ENCODE assay signal across 29 cellular contexts in the genomic region with DNA sequence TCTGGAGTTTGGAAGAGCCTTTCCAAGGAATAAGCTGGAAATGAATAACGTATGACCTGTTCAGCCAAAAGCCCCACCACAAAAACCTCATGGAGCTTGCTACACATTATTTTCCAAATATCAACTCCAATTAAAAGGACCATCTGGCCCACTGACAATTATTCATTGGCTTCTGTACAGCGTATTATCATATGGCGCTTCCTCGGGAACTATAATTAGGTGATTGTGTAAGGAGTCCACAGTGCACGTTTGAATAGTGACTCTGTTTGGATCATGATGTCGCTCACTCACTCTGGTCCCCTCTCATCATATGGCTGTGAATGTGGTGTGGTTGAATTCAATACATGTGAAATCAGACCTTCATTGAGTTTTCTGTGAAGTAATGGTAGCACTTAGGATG. TPM values are rescaled to one million over a fixed set of nuclear protein-coding genes. Genes with fewer than 3 reads are reported as not detected.
A peak's percentile ranks its signal among the peaks of the same experiment; 100 is the strongest.
DNase-seq lines count a peak whose midpoint lies in the region; ATAC-seq and TF ChIP-seq lines count a peak whose summit lies in the region.
"Had no signal": no experiment of that assay in that cellular context is flagged by ENCODE, and none has a peak within 500 bp of the region (broad histone marks: within the 10 kb centered on the region; RNA-seq: fewer than 3 reads in every experiment).

No MANE protein-coding gene starts in this region.

- no peak overlapping the region for H2AFZ ChIP-seq in osteoblast (ENCODE audit: low read length)
- no peak overlapping the region for H2AFZ ChIP-seq in neural progenitor cell (replicated peaks)

- peaks cover 9% of the 10 kb centered on the region for H3K4me1 Mint-ChIP-seq in neural progenitor cell
- H3K4me1 Mint-ChIP-seq: activated CD4-positive, alpha-beta T cell treated with anti-CD3 and anti-CD28 coated beads for 36 hours; activated naive CD8-positive, alpha-beta T cell treated with anti-CD3 and anti-CD28 coated beads, Interleukin-2, amount 50 U/mL, for 24 hours; CD4-positive, alpha-beta memory T cell had no signal

- H3K36me3 ChIP-seq in SJSA1 (no peaks in the 10 kb centered on the region), osteoblast (ENCODE audit: insufficient read depth, low read length) (no peaks in the 10 kb centered on the region), neural progenitor cell (no peaks in the 10 kb centered on the region)
- H3K36me3 ChIP-seq: HAP-1, left ventricle myocardium inferior, neutrophil had no signal

- H3K36me3 Mint-ChIP-seq in neural progenitor cell: no peaks in the 10 kb centered on the region

- H3K9ac ChIP-seq in neural progenitor cell: no peak overlapping the region

- peaks cover 22% of the 10 kb centered on the region for H3K4me1 ChIP-seq in SJSA1 (replicated peaks)
- peaks cover 20% of the 10 kb centered on the region for H3K4me1 ChIP-seq in osteoblast (ENCODE audit: insufficient read depth, low read length)
- no peaks in the 10 kb centered on the region for H3K4me1 ChIP-seq in neural progenitor cell
- H3K4me1 ChIP-seq: body of pancreas, HAP-1, left ventricle myocardium inferior, testis had no signal

- TF ChIP-seq CTCF in osteoblast (IDR thresholded peaks at IDR 0.05; ENCODE audit: extremely low read depth, low read depth, low read length) (no peak), neural progenitor cell (IDR thresholded peaks at IDR 0.05) (no peak)

- H4K20me1 ChIP-seq in osteoblast (ENCODE audit: insufficient read depth, low read length): no peaks in the 10 kb centered on the region
- no peaks in the 10 kb centered on the region for H4K20me1 ChIP-seq in neural progenitor cell (ENCODE audit: low read depth)

- H3F3A ChIP-seq in neural progenitor cell (ENCODE audit: low read depth): no peaks in the 10 kb centered on the region

- 0 out of 2 replicates have a peak, but pooled peaks cover 4% of the 10 kb centered on the region for H3K9me3 ChIP-seq in SJSA1 (replicated peaks)
- H3K9me3 ChIP-seq in osteoblast (ENCODE audit: low read depth, low read length): no peaks in the 10 kb centered on the region
- H3K9me3 ChIP-seq in neural progenitor cell (ENCODE audit: low read depth): no peaks in the 10 kb centered on the region
- H3K9me3 ChIP-seq: body of pancreas, HAP-1, left ventricle myocardium inferior, neutrophil, testis had no signal

- H3K79me2 ChIP-seq in osteoblast (ENCODE audit: insufficient read depth, low read length) (no peaks in the 10 kb centered on the region), neural progenitor cell (ENCODE audit: low read depth) (no peaks in the 10 kb centered on the region)

- ATAC-seq in HG03521 (IDR thresholded peaks at IDR 0.05; ENCODE audit: unreplicated experiment): no peak
- ATAC-seq: activated CD4-positive, alpha-beta T cell treated with anti-CD3 and anti-CD28 coated beads for 36 hours; activated naive CD8-positive, alpha-beta T cell treated with anti-CD3 and anti-CD28 coated beads, Interleukin-2, amount 50 U/mL, for 24 hours; body of pancreas; Right ventricle myocardium inferior; stimulated activated naive CD8-positive, alpha-beta T cell treated with anti-CD3 and anti-CD28 coated beads, Interleukin-15, Interleukin-2, amounts not matched to agents 100 U/mL and 50 U/mL, for 24 hours had no signal

- H3K4me2 ChIP-seq in osteoblast (ENCODE audit: insufficient read depth, low read length) (peak overlapping the region; percentile 4), neural progenitor cell (no peak overlapping the region)

- H3K27me3 ChIP-seq in SJSA1 (replicated peaks): no peaks in the 10 kb centered on the region
- H3K27me3 ChIP-seq in osteoblast (ENCODE audit: insufficient read depth, low read length): no peaks in the 10 kb centered on the region
- H3K27me3 ChIP-seq in neural progenitor cell: no peaks in the 10 kb centered on the region
- H3K27me3 ChIP-seq: body of pancreas, neutrophil, testis had no signal

- DNase-seq in NCI-H1105 treated with DMSO at 0.1 percent for 48 hours (lab: John Stamatoyannopoulos, UW) (peak; percentile 8), NCI-H1105 (lab: John Stamatoyannopoulos, UW) (no peak), NCI-H1694 (lab: John Stamatoyannopoulos, UW) (peak; percentile 99), SJSA1 (ENCODE audit: low read depth in 1 of 2, low spot score in 2 of 2) (no peak), osteoblast (ENCODE audit: insufficient read length, low spot score, missing footprints) (no peak), neural progenitor cell (ENCODE audit: low spot score) (no peak)
- no peak for DNase-seq in effector CD4-positive, alpha-beta T cell
- DNase-seq: activated CD4-positive, alpha-beta T cell treated with anti-CD3 and anti-CD28 coated beads for 36 hours; activated naive CD8-positive, alpha-beta T cell treated with anti-CD3 and anti-CD28 coated beads, Interleukin-2, amount 50 U/mL, for 24 hours; activated T-cell treated with anti-CD3 and anti-CD28 coated beads, Interleukin-2, amount 50 U/mL, for 24 hours; AML-193; body of pancreas; CD4-positive, alpha-beta memory T cell; cerebellar nuclear complex; glutamatergic neuron; KG1; left ventricle myocardium inferior; MM.1S; NCI-H146; stimulated activated naive CD8-positive, alpha-beta T cell treated with anti-CD3 and anti-CD28 coated beads, Interleukin-15, Interleukin-2, amounts not matched to agents 100 U/mL and 50 U/mL, for 24 hours; testis had no signal

- H3K27ac Mint-ChIP-seq in neural progenitor cell: no peak overlapping the region
- H3K27ac Mint-ChIP-seq: activated CD4-positive, alpha-beta T cell treated with anti-CD3 and anti-CD28 coated beads for 36 hours; activated naive CD8-positive, alpha-beta T cell treated with anti-CD3 and anti-CD28 coated beads, Interleukin-2, amount 50 U/mL, for 24 hours; activated T-cell treated with anti-CD3 and anti-CD28 coated beads, Interleukin-2, amount 50 U/mL, for 24 hours; CD4-positive, alpha-beta memory T cell; progenitor cell of endocrine pancreas; T-helper 2 cell treated with Interferon-gamma antibody and Interleukin-4, amounts not matched to agents 5 μg/mL and 100 μg/mL, for 36 hours had no signal

- H3K4me3 Mint-ChIP-seq in neural progenitor cell: no peak overlapping the region
- H3K4me3 Mint-ChIP-seq: activated CD4-positive, alpha-beta T cell treated with anti-CD3 and anti-CD28 coated beads for 36 hours; activated naive CD8-positive, alpha-beta T cell treated with anti-CD3 and anti-CD28 coated beads, Interleukin-2, amount 50 U/mL, for 24 hours; activated T-cell treated with anti-CD3 and anti-CD28 coated beads, Interleukin-2, amount 50 U/mL, for 24 hours; CD4-positive, alpha-beta memory T cell; T-helper 2 cell treated with Interferon-gamma antibody and Interleukin-4, amounts not matched to agents 5 μg/mL and 100 μg/mL, for 36 hours had no signal

- no peak overlapping the region for H3K4me3 ChIP-seq in SJSA1
- H3K4me3 ChIP-seq in osteoblast (ENCODE audit: insufficient read depth, low read length): no peak overlapping the region
- H3K4me3 ChIP-seq in neural progenitor cell: no peak overlapping the region
- H3K4me3 ChIP-seq: body of pancreas, HAP-1, left ventricle myocardium inferior, testis had no signal

- peaks cover 8% of the 10 kb centered on the region for H3K9me3 Mint-ChIP-seq in neural progenitor cell
- H3K9me3 Mint-ChIP-seq: activated T-cell treated with anti-CD3 and anti-CD28 coated beads, Interleukin-2, amount 50 U/mL, for 24 hours had no signal

- no peaks in the 10 kb centered on the region for H3K27me3 Mint-ChIP-seq in neural progenitor cell (ENCODE audit: insufficient read depth, low read depth)
- H3K27me3 Mint-ChIP-seq: progenitor cell of endocrine pancreas had no signal

- peak overlapping the region; percentile 43 for H3K27ac ChIP-seq in SJSA1
- peak overlapping the region; percentile 65 for H3K27ac ChIP-seq in osteoblast (ENCODE audit: low read depth, low read length)
- no peak overlapping the region for H3K27ac ChIP-seq in neural progenitor cell
- H3K27ac ChIP-seq: 22Rv1, body of pancreas, left ventricle myocardium inferior, neutrophil, testis had no signal

RNA-seq across cellular contexts. Expression of a gene that starts 52.1 kb away (rescaled TPM):
- total RNA-seq in SJSA1 (2014; rRNA removed; shearing (Covaris generic)): 2.9 and 5.8 TPM in 2 replicates
- total RNA-seq in osteoblast (5.0 and 6.2 TPM in 2 replicates), neural progenitor cell (ENCODE audit: low replicate concordance) (0.09 TPM in 1 of 2 replicates, not detected in the other)
- total RNA-seq: activated CD4-positive, alpha-beta T cell treated with anti-CD3 and anti-CD28 coated beads for 36 hours; activated CD8-positive, alpha-beta memory T cell treated with anti-CD3 and anti-CD28 coated beads for 36 hours; body of pancreas; CD4-positive, alpha-beta memory T cell; Right ventricle myocardium inferior had no signal

Comparison
In these comparisons a context has a peak if more than half of its experiments do, and no peak if none do; other contexts are left out.
1. DNase-seq: peak in NCI-H1105 treated with DMSO at 0.1 percent for 48 hours (single experiment) and NCI-H1694 (single experiment); none in NCI-H1105 (single experiment), SJSA1 (0 of 2), osteoblast (single experiment), neural progenitor cell (single experiment) and effector CD4-positive, alpha-beta T cell (single experiment).